ENCODE assay signal across 8 cellular contexts in the genomic region with DNA sequence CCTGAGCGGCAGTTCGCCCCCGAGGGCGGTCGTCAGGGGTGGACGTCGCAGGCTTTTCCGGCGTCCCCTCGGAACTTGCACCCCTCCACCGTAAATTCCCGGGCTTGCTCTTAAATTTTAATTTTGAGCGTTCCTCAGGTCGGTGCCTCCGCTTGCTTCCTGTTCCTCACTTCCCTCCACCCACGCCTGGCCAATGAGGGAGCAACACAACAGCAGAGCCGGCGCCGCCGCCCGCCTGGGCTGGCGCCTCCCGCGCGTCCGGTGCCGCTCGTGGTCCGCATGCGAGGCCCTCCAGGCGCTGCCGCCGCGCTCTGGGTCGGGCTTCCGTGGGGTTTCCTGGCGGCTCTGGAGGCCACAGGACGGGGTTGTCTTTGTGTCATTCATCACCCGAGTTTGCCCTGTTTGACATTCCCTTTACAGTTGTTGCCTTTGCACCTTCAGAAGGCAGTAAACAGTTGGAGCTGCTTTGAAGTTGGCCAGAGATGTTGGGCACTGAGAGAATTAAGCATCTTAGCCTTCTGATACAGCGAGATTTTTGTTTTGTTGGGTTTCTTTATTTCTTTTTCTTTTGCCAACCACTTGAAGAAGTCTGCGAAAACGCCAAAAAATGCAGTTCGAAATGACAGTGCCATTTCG. TPM values are rescaled to one million over a fixed set of nuclear protein-coding genes. Genes with fewer than 3 reads are reported as not detected.
DNase-seq lines count a peak whose midpoint lies in the region; ATAC-seq, FAIRE-seq and TF ChIP-seq lines count a peak whose summit lies in the region.

No MANE protein-coding gene starts in this region.

- peak overlapping the region; percentile 80 for H3K27ac ChIP-seq in right cardiac atrium (ENCODE audit: low read length)
- peak overlapping the region; percentile 98 to 99 for H3K27ac ChIP-seq in uterus

- TF ChIP-seq CTCF in uterus (IDR thresholded peaks at IDR 0.05), result no peak

- peak; percentile 69 for DNase-seq in GM04504 (ENCODE audit: low read depth)
- peak; percentile 39 for DNase-seq in H54 (ENCODE audit: insufficient read length, low spot score)
- DNase-seq in LoVo (ENCODE audit: low spot score), result peak; percentile 79
- DNase-seq in T-helper 1 cell, result peak; percentile 77 to 89 (median 83)
- DNase-seq in amniotic stem cell (lab: John Stamatoyannopoulos, UW), result peak; percentile 80
- DNase-seq in right cardiac atrium, result peak; percentile 92 to 96 (median 96)
- peak; percentile 82 for DNase-seq in putamen (ENCODE audit: low spot score)
- DNase-seq in uterus, result peak; percentile 85 to 86

- no peaks in the 10 kb centered on the region for H3K9me3 ChIP-seq in right cardiac atrium (ENCODE audit: control insufficient read depth, low read length)
- H3K9me3 ChIP-seq in uterus, result no peaks in the 10 kb centered on the region

- intact Hi-C loops in right cardiac atrium (cut with DNase I), result no loop called here
- intact Hi-C loops in uterus (cut with DNase I; ENCODE audit: low total_unique reads), result no loop called here

- under 1% methylated on average over 44 of the region's 44 CpGs for WGBS in right cardiac atrium

- H3K27me3 ChIP-seq in right cardiac atrium (ENCODE audit: control insufficient read depth, insufficient read depth) (no peaks in the 10 kb centered on the region), uterus (no peaks in the 10 kb centered on the region)

- H3K4me3 ChIP-seq in right cardiac atrium (ENCODE audit: low read length), result peak overlapping the region; percentile 58
- H3K4me3 ChIP-seq in uterus, result peak overlapping the region; percentile 84 to 93

- H3K36me3 ChIP-seq in uterus, result no peaks in the 10 kb centered on the region

- FAIRE-seq in H54 (lab: Jason Lieb, UNC), result no peak

- ATAC-seq in right cardiac atrium, result peak; percentile 96

- H3K4me1 ChIP-seq in right cardiac atrium (ENCODE audit: control insufficient read depth, insufficient read depth, low read length) (no peaks in the 10 kb centered on the region), uterus (peaks cover 0 to 4% of the 10 kb centered on the region in 2 donors)

- TF ChIP-seq POLR2A in H54 (IDR thresholded peaks at IDR 0.05; ENCODE audit: low read depth, low read length), result peak; percentile 25; the same call in 1 of the 2 replicates
- TF ChIP-seq POLR2A in uterus (IDR thresholded peaks at IDR 0.05), result peak in 1 of 2 donors; percentile 26

RNA-seq across cellular contexts. Expression of a gene that starts 0.7 kb away (rescaled TPM):
- total RNA-seq in right cardiac atrium (100 to 1,000 TPM in 1 of 4 donors, 10 to 100 TPM in 3; 73.8 to 139 (median 88.2) TPM), uterus (100 to 1,000 TPM in 3 of 4 donors, 10 to 100 TPM in 1; 37.9 to 160 (median 115) TPM)
- 33.7 TPM for polyA plus RNA-seq in right cardiac atrium

RNA-seq across cellular contexts. Expression of a gene that starts 51.4 kb away (rescaled TPM):
- total RNA-seq in right cardiac atrium (1 to 10 TPM; 3.2 to 5.1 (median 4.4) TPM), uterus (under 1 TPM in 2 of 4 donors, not detected in 2; 0.28 to 0.37 TPM)
- 1.4 TPM for polyA plus RNA-seq in right cardiac atrium

Comparison
In these comparisons a context has a peak if more than half of its experiments do, and no peak if none do; other contexts are left out.
1. Peak in every context shown above with its lines: DNase-seq, ATAC-seq, H3K4me3 ChIP-seq and H3K27ac ChIP-seq.
2. DNase-seq: peak in every context shown above with its lines; median percentile 96 in right cardiac atrium; 86 in uterus; 83 in T-helper 1 cell; 82 in putamen; 80 in amniotic stem cell; 79 in LoVo; 69 in GM04504; 39 in H54.